1 cellular context compared by ENCODE assay signal in genomic region chr2:54588244-54588899, GRCh38.
TF ChIP-seq lines count a peak whose summit lies in the region.

No MANE protein-coding gene starts in this region.

TF ChIP-seq in GM23338, 12 proteins besides CTCF, POLR2A, EP300 and RAD21 (continued from another document):
- no peak for TF ChIP-seq REST (IDR thresholded peaks at IDR 0.05; ENCODE audit: unreplicated experiment)
- no peak for TF ChIP-seq ZNF114 (CRISPR knock-in tag; IDR thresholded peaks at IDR 0.05)
- TF ChIP-seq EZH2phosphoT487 (IDR thresholded peaks at IDR 0.05; ENCODE audit: unreplicated experiment), result no peak
- no peak for TF ChIP-seq CREB1 (CRISPR knock-in tag; IDR thresholded peaks at IDR 0.05; ENCODE audit: low read depth)
- TF ChIP-seq JUNB (IDR thresholded peaks at IDR 0.05; ENCODE audit: unreplicated experiment), result no peak
- no peak for TF ChIP-seq ZNF331 (CRISPR knock-in tag; IDR thresholded peaks at IDR 0.05; ENCODE audit: low read depth)
- TF ChIP-seq ETS1 (IDR thresholded peaks at IDR 0.05), result no peak
- no peak for TF ChIP-seq POLR2AphosphoS5 (IDR thresholded peaks at IDR 0.05; ENCODE audit: low read depth)
- TF ChIP-seq NANOG (IDR thresholded peaks at IDR 0.05; ENCODE audit: borderline replicate concordance), result no peak
- TF ChIP-seq STAT1 (IDR thresholded peaks at IDR 0.05; ENCODE audit: unreplicated experiment), result no peak
- TF ChIP-seq, protein P1, sequence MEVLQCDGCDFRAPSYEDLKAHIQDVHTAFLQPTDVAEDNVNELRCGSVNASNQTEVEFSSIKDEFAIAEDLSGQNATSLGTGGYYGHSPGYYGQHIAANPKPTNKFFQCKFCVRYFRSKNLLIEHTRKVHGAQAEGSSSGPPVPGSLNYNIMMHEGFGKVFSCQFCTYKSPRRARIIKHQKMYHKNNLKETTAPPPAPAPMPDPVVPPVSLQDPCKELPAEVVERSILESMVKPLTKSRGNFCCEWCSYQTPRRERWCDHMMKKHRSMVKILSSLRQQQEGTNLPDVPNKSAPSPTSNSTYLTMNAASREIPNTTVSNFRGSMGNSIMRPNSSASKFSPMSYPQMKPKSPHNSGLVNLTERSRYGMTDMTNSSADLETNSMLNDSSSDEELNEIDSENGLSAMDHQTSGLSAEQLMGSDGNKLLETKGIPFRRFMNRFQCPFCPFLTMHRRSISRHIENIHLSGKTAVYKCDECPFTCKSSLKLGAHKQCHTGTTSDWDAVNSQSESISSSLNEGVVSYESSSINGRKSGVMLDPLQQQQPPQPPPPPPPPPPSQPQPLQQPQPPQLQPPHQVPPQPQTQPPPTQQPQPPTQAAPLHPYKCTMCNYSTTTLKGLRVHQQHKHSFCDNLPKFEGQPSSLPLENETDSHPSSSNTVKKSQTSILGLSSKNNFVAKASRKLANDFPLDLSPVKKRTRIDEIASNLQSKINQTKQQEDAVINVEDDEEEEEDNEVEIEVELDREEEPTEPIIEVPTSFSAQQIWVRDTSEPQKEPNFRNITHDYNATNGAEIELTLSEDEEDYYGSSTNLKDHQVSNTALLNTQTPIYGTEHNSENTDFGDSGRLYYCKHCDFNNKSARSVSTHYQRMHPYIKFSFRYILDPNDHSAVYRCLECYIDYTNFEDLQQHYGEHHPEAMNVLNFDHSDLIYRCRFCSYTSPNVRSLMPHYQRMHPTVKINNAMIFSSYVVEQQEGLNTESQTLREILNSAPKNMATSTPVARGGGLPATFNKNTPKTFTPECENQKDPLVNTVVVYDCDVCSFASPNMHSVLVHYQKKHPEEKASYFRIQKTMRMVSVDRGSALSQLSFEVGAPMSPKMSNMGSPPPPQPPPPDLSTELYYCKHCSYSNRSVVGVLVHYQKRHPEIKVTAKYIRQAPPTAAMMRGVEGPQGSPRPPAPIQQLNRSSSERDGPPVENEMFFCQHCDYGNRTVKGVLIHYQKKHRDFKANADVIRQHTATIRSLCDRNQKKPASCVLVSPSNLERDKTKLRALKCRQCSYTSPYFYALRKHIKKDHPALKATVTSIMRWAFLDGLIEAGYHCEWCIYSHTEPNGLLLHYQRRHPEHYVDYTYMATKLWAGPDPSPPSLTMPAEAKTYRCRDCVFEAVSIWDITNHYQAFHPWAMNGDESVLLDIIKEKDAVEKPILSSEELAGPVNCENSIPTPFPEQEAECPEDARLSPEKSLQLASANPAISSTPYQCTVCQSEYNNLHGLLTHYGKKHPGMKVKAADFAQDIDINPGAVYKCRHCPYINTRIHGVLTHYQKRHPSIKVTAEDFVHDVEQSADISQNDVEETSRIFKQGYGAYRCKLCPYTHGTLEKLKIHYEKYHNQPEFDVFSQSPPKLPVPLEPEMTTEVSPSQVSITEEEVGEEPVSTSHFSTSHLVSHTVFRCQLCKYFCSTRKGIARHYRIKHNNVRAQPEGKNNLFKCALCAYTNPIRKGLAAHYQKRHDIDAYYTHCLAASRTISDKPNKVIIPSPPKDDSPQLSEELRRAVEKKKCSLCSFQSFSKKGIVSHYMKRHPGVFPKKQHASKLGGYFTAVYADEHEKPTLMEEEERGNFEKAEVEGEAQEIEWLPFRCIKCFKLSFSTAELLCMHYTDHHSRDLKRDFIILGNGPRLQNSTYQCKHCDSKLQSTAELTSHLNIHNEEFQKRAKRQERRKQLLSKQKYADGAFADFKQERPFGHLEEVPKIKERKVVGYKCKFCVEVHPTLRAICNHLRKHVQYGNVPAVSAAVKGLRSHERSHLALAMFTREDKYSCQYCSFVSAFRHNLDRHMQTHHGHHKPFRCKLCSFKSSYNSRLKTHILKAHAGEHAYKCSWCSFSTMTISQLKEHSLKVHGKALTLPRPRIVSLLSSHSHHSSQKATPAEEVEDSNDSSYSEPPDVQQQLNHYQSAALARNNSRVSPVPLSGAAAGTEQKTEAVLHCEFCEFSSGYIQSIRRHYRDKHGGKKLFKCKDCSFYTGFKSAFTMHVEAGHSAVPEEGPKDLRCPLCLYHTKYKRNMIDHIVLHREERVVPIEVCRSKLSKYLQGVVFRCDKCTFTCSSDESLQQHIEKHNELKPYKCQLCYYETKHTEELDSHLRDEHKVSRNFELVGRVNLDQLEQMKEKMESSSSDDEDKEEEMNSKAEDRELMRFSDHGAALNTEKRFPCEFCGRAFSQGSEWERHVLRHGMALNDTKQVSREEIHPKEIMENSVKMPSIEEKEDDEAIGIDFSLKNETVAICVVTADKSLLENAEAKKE (CRISPR knock-in tag; IDR thresholded peaks at IDR 0.05), result no peak
